ENCODE assay signal across 20 cellular contexts in the genomic region with DNA sequence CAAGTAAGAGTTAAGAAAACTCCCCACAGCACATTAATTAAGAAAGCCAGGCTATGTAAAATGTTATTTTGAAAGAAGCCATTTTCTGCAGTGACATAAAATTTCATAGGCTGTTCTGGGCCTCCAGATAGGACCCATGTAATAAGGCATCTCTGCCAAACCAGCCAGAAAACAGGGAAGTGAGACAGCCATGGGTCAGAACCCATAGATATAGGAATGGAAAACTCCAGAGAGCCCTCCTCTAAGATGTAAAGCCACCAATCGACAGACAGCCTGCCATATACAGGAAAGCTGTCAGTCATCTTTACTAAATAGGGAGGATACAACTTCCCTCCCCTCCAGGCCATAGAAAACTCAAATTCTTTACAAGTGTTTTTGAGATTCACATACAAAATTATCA.
DNase-seq lines count a peak whose midpoint lies in the region; ATAC-seq lines count a peak whose summit lies in the region.
"Had no signal": no experiment of that assay in that cellular context is flagged by ENCODE, and none has a peak within 500 bp of the region (broad histone marks: within the 10 kb centered on the region; RNA-seq: fewer than 3 reads in every experiment).

No MANE protein-coding gene starts in this region.

- ATAC-seq in activated T-helper 17 cell treated with anti-CD3 and anti-CD28 coated beads, Interleukin-2, amount 50 U/mL, for 72 hours (replicated peaks) = no peak
- no peak for ATAC-seq in HG03565 (IDR thresholded peaks at IDR 0.05; ENCODE audit: unreplicated experiment)
- ATAC-seq in GM19467 (IDR thresholded peaks at IDR 0.05; ENCODE audit: unreplicated experiment) = no peak

- peaks cover 0 to 7% of the 10 kb centered on the region in 2 donors for H3K4me1 ChIP-seq in muscle layer of duodenum (ENCODE audit: control insufficient read depth in 1 of 2, insufficient read depth in 2 of 2, low read length in 2 of 2)

- no peaks in the 10 kb centered on the region for H3K27me3 ChIP-seq in muscle layer of duodenum (ENCODE audit: low read depth, low read length)
- H3K27me3 ChIP-seq: BLaER1, thyroid gland had no signal

- no peaks in the 10 kb centered on the region for H3K9me3 ChIP-seq in muscle layer of duodenum (ENCODE audit: control insufficient read depth in 1 of 2, low read length in 2 of 2)
- H3K9me3 ChIP-seq: BLaER1, thyroid gland had no signal

- H3K9me3 Mint-ChIP-seq in activated T-cell treated with anti-CD3 and anti-CD28 coated beads, Interleukin-2, amount 50 U/mL, for 24 hours = no peaks in the 10 kb centered on the region
- peaks cover 3% of the 10 kb centered on the region for H3K9me3 Mint-ChIP-seq in activated T-helper 17 cell treated with anti-CD3 and anti-CD28 coated beads, Interleukin-2, amount 50 U/mL, for 72 hours
- H3K9me3 Mint-ChIP-seq: activated CD8-positive, alpha-beta T cell treated with anti-CD3 and anti-CD28 coated beads for 36 hours; activated T-helper 2 cell treated with anti-CD3 and anti-CD28 coated beads, Interferon-gamma antibody, Interleukin-2, Interleukin-4, amounts not matched to agents 10 μg/mL and 5 μg/mL and 100 μg/mL, durations not matched to agents 14 hours and 24 hours and 36 hours; neural crest cell had no signal

- no peak overlapping the region for H3K4me3 Mint-ChIP-seq in activated T-cell treated with anti-CD3 and anti-CD28 coated beads, Interleukin-2, amount 50 U/mL, for 24 hours
- H3K4me3 Mint-ChIP-seq in activated T-helper 17 cell treated with anti-CD3 and anti-CD28 coated beads, Interleukin-2, amount 50 U/mL, for 72 hours = peak overlapping the region; percentile 57
- H3K4me3 Mint-ChIP-seq: activated CD8-positive, alpha-beta T cell treated with anti-CD3 and anti-CD28 coated beads for 36 hours; neural crest cell; T-helper 1 cell treated with Interleukin-12 subunit alpha and Interleukin-12 subunit beta and Interleukin-4 antibody, amounts not matched to agents 30 μg/mL and 1 μg/mL, for 36 hours had no signal

- H3K27me3 Mint-ChIP-seq in activated T-cell treated with anti-CD3 and anti-CD28 coated beads, Interleukin-2, amount 50 U/mL, for 24 hours = no peaks in the 10 kb centered on the region
- H3K27me3 Mint-ChIP-seq in activated T-helper 17 cell treated with anti-CD3 and anti-CD28 coated beads, Interleukin-2, amount 50 U/mL, for 72 hours = no peaks in the 10 kb centered on the region
- H3K27me3 Mint-ChIP-seq: activated CD8-positive, alpha-beta T cell treated with anti-CD3 and anti-CD28 coated beads for 36 hours had no signal

- H3K36me3 Mint-ChIP-seq in activated T-cell treated with anti-CD3 and anti-CD28 coated beads, Interleukin-2, amount 50 U/mL, for 24 hours (ENCODE audit: low read depth) = no peaks in the 10 kb centered on the region
- no peaks in the 10 kb centered on the region for H3K36me3 Mint-ChIP-seq in activated T-helper 17 cell treated with anti-CD3 and anti-CD28 coated beads, Interleukin-2, amount 50 U/mL, for 72 hours (ENCODE audit: low read depth)

- H3K4me1 Mint-ChIP-seq in activated T-cell treated with anti-CD3 and anti-CD28 coated beads, Interleukin-2, amount 50 U/mL, for 24 hours (ENCODE audit: low read depth) = peaks cover 82% of the 10 kb centered on the region
- H3K4me1 Mint-ChIP-seq in activated T-helper 17 cell treated with anti-CD3 and anti-CD28 coated beads, Interleukin-2, amount 50 U/mL, for 72 hours = peaks cover 56% of the 10 kb centered on the region

- H3K27ac Mint-ChIP-seq in activated T-cell treated with anti-CD3 and anti-CD28 coated beads, Interleukin-2, amount 50 U/mL, for 24 hours = peak overlapping the region; percentile 81
- peak overlapping the region; percentile 80 for H3K27ac Mint-ChIP-seq in activated T-helper 17 cell treated with anti-CD3 and anti-CD28 coated beads, Interleukin-2, amount 50 U/mL, for 72 hours

- DNase-seq in activated T-cell treated with anti-CD3 and anti-CD28 coated beads, Interleukin-2, amount 50 U/mL, for 24 hours = no peak
- no peak for DNase-seq in activated T-cell treated with anti-CD3 and anti-CD28 coated beads, Interleukin-2, amount 50 U/mL, for 48 hours
- DNase-seq in superior temporal gyrus (ENCODE audit: extremely low spot score) = peak; percentile 33
- no peak for DNase-seq in HK-2 (ENCODE audit: unreplicated experiment)
- DNase-seq: cortex of kidney, DMS153, erythroblast, NCI-H1694 treated with DMSO at 0.1 percent for 48 hours, retina, SHP77 treated with DMSO at 0.1 percent for 48 hours, thyroid gland had no signal

- H3K4me3 ChIP-seq in muscle layer of duodenum (ENCODE audit: low read depth in 1 of 2, low read length in 2 of 2) = no peak overlapping the region
- H3K4me3 ChIP-seq: BLaER1, thyroid gland had no signal

- H3K36me3 ChIP-seq in muscle layer of duodenum (ENCODE audit: control insufficient read depth in 1 of 2, insufficient read depth in 2 of 2, low read length in 2 of 2) = no peaks in the 10 kb centered on the region
- H3K36me3 ChIP-seq: BLaER1, thyroid gland had no signal

- H3K27ac ChIP-seq in muscle layer of duodenum (ENCODE audit: low read length) = peak overlapping the region; percentile 76
- H3K27ac ChIP-seq: BLaER1 had no signal
